ENCODE assay signal across 33 cellular contexts in the genomic region with DNA sequence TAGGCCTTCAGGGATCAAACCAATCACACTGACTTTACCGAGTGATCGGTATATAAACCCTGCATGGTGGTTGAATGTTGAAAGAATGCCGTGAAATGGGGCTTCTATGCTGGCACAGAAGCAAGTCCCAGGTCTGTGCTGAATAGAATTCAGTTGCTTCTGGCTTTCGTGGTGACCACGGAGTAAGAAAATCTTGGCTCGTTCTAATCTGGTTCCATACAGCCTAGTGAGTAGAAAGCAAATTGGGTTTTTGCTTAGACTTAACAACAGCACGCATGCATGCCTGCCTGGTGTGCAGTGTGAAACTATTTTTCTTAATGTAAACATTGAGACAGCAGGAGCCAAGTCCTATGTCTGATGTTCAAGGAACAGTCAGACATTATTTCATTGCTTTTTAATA.
"Had no signal": no experiment of that assay in that cellular context is flagged by ENCODE, and none has a peak within 500 bp of the region (broad histone marks: within the 10 kb centered on the region; RNA-seq: fewer than 3 reads in every experiment).

No MANE protein-coding gene starts in this region.

- H3K36me3 ChIP-seq: brain microvascular endothelial cell, Peyer's patch, SJSA1 had no signal

- H3K27ac ChIP-seq: brain microvascular endothelial cell, KMS-11, Peyer's patch, SJSA1, VCaP had no signal

- H3K27me3 ChIP-seq: brain microvascular endothelial cell, Peyer's patch, SJSA1 had no signal

- DNase-seq: activated B cell treated with CpG ODN at 0.5 μM for 24 hours; activated CD4-positive, alpha-beta memory T cell treated with anti-CD3 and anti-CD28 coated beads for 36 hours; activated CD4-positive, alpha-beta T cell treated with anti-CD3 and anti-CD28 coated beads for 4 hours; activated CD4-positive, alpha-beta T cell treated with anti-CD3 and anti-CD28 coated beads, Interleukin-2, amount 50 U/mL, for 1 hour; activated CD4-positive, CD25-positive, alpha-beta regulatory T cell treated with anti-CD3 and anti-CD28 coated beads, Interleukin-2, amount 50 U/mL, for 72 hours; activated CD8-positive, alpha-beta memory T cell treated with anti-CD3 and anti-CD28 coated beads, Interleukin-2, amount 50 U/mL, for 4 hours; activated effector memory CD4-positive, alpha-beta T cell treated with Interleukin-2 at 50 U/mL for 16 hours; activated naive CD4-positive, alpha-beta T cell treated with anti-CD3 and anti-CD28 coated beads, Interleukin-2, amount 10 ng/mL, durations not matched to agents 7 days and 5 days; activated naive CD8-positive, alpha-beta T cell treated with anti-CD3 and anti-CD28 coated beads, Interleukin-2, amount 50 U/mL, for 24 hours; activated T-cell treated with anti-CD3 and anti-CD28 coated beads for 4 hours; activated T-cell treated with anti-CD3 and anti-CD28 coated beads, Interleukin-2, amount 50 U/mL, for 4 hours; anterior cingulate cortex; brain microvascular endothelial cell; MM.1S; MV-4-11; NCI-H1092; NCI-H1436 treated with DMSO at 0.1 percent for 48 hours; NCI-H1694 treated with DMSO at 0.1 percent for 48 hours; NCI-H2029; NCI-H345; NCI-H510A; NCI-H526; NCI-H748 treated with DMSO at 0.1 percent for 48 hours; NK-92 treated with Interleukin-12 subunit alpha and Interleukin-12 subunit beta, amount 100 ng/mL, for 24 hours; PC-3; Peyer's patch; RPMI8226; SHP77 treated with DMSO at 0.1 percent for 48 hours; SK-N-SH; T-helper 9 cell had no signal

- H3K9me3 ChIP-seq: Peyer's patch, SJSA1, SK-N-SH had no signal

- H3K9ac ChIP-seq: KMS-11, SK-N-SH had no signal

- H3K4me3 ChIP-seq: Peyer's patch, SJSA1 had no signal

- H3K4me2 ChIP-seq: KMS-11, SK-N-SH had no signal

- H3K4me1 ChIP-seq: Peyer's patch had no signal

- ATAC-seq: activated naive CD8-positive, alpha-beta T cell treated with anti-CD3 and anti-CD28 coated beads, Interleukin-2, amount 50 U/mL, for 24 hours; activated T-cell treated with anti-CD3 and anti-CD28 coated beads, Interleukin-2, amount 50 U/mL, for 4 hours; PC-3 had no signal

- H3K9me2 ChIP-seq: SK-N-SH had no signal
